In genomic region chr6:149313070-149313469, GRCh38 we compare ENCODE assay signal across 1 cellular context.
TF ChIP-seq lines count a peak whose summit lies in the region.

No MANE protein-coding gene starts in this region.

TF ChIP-seq in K562, 482 proteins besides CTCF, POLR2A, EP300 and RAD21 (continued from another document):
- TF ChIP-seq ZBTB40 (IDR thresholded peaks at IDR 0.05) (no peak), ZBTB40 (CRISPR knock-in tag; IDR thresholded peaks at IDR 0.05) (no peak), ZNF347 (CRISPR knock-in tag; IDR thresholded peaks at IDR 0.05; ENCODE audit: low read depth) (no peak), ZNF124 (CRISPR knock-in tag; IDR thresholded peaks at IDR 0.05) (no peak), ZBTB34 (CRISPR knock-in tag; IDR thresholded peaks at IDR 0.05) (no peak), PHB2 (IDR thresholded peaks at IDR 0.05; ENCODE audit: low read depth) (no peak), CTBP1 (IDR thresholded peaks at IDR 0.05; ENCODE audit: borderline replicate concordance) (no peak), CSDE1 (IDR thresholded peaks at IDR 0.05) (no peak), WHSC1 (IDR thresholded peaks at IDR 0.05; ENCODE audit: low read length) (no peak), ARID1B (IDR thresholded peaks at IDR 0.05) (peak; percentile 47; the same call in 1 of the 2 replicates), ZNF184 (CRISPR knock-in tag; IDR thresholded peaks at IDR 0.05) (no peak)
- TF ChIP-seq, protein P1, sequence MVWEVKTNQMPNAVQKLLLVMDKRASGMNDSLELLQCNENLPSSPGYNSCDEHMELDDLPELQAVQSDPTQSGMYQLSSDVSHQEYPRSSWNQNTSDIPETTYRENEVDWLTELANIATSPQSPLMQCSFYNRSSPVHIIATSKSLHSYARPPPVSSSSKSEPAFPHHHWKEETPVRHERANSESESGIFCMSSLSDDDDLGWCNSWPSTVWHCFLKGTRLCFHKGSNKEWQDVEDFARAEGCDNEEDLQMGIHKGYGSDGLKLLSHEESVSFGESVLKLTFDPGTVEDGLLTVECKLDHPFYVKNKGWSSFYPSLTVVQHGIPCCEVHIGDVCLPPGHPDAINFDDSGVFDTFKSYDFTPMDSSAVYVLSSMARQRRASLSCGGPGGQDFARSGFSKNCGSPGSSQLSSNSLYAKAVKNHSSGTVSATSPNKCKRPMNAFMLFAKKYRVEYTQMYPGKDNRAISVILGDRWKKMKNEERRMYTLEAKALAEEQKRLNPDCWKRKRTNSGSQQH (CRISPR knock-in tag; IDR thresholded peaks at IDR 0.05): no peak
- TF ChIP-seq, protein P2, sequence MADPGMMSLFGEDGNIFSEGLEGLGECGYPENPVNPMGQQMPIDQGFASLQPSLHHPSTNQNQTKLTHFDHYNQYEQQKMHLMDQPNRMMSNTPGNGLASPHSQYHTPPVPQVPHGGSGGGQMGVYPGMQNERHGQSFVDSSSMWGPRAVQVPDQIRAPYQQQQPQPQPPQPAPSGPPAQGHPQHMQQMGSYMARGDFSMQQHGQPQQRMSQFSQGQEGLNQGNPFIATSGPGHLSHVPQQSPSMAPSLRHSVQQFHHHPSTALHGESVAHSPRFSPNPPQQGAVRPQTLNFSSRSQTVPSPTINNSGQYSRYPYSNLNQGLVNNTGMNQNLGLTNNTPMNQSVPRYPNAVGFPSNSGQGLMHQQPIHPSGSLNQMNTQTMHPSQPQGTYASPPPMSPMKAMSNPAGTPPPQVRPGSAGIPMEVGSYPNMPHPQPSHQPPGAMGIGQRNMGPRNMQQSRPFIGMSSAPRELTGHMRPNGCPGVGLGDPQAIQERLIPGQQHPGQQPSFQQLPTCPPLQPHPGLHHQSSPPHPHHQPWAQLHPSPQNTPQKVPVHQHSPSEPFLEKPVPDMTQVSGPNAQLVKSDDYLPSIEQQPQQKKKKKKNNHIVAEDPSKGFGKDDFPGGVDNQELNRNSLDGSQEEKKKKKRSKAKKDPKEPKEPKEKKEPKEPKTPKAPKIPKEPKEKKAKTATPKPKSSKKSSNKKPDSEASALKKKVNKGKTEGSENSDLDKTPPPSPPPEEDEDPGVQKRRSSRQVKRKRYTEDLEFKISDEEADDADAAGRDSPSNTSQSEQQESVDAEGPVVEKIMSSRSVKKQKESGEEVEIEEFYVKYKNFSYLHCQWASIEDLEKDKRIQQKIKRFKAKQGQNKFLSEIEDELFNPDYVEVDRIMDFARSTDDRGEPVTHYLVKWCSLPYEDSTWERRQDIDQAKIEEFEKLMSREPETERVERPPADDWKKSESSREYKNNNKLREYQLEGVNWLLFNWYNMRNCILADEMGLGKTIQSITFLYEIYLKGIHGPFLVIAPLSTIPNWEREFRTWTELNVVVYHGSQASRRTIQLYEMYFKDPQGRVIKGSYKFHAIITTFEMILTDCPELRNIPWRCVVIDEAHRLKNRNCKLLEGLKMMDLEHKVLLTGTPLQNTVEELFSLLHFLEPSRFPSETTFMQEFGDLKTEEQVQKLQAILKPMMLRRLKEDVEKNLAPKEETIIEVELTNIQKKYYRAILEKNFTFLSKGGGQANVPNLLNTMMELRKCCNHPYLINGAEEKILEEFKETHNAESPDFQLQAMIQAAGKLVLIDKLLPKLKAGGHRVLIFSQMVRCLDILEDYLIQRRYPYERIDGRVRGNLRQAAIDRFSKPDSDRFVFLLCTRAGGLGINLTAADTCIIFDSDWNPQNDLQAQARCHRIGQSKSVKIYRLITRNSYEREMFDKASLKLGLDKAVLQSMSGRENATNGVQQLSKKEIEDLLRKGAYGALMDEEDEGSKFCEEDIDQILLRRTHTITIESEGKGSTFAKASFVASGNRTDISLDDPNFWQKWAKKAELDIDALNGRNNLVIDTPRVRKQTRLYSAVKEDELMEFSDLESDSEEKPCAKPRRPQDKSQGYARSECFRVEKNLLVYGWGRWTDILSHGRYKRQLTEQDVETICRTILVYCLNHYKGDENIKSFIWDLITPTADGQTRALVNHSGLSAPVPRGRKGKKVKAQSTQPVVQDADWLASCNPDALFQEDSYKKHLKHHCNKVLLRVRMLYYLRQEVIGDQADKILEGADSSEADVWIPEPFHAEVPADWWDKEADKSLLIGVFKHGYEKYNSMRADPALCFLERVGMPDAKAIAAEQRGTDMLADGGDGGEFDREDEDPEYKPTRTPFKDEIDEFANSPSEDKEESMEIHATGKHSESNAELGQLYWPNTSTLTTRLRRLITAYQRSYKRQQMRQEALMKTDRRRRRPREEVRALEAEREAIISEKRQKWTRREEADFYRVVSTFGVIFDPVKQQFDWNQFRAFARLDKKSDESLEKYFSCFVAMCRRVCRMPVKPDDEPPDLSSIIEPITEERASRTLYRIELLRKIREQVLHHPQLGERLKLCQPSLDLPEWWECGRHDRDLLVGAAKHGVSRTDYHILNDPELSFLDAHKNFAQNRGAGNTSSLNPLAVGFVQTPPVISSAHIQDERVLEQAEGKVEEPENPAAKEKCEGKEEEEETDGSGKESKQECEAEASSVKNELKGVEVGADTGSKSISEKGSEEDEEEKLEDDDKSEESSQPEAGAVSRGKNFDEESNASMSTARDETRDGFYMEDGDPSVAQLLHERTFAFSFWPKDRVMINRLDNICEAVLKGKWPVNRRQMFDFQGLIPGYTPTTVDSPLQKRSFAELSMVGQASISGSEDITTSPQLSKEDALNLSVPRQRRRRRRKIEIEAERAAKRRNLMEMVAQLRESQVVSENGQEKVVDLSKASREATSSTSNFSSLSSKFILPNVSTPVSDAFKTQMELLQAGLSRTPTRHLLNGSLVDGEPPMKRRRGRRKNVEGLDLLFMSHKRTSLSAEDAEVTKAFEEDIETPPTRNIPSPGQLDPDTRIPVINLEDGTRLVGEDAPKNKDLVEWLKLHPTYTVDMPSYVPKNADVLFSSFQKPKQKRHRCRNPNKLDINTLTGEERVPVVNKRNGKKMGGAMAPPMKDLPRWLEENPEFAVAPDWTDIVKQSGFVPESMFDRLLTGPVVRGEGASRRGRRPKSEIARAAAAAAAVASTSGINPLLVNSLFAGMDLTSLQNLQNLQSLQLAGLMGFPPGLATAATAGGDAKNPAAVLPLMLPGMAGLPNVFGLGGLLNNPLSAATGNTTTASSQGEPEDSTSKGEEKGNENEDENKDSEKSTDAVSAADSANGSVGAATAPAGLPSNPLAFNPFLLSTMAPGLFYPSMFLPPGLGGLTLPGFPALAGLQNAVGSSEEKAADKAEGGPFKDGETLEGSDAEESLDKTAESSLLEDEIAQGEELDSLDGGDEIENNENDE (IDR thresholded peaks at IDR 0.05; ENCODE audit: low read depth, low read length): no peak
